25 cellular contexts compared by ENCODE assay signal in the genomic region with DNA sequence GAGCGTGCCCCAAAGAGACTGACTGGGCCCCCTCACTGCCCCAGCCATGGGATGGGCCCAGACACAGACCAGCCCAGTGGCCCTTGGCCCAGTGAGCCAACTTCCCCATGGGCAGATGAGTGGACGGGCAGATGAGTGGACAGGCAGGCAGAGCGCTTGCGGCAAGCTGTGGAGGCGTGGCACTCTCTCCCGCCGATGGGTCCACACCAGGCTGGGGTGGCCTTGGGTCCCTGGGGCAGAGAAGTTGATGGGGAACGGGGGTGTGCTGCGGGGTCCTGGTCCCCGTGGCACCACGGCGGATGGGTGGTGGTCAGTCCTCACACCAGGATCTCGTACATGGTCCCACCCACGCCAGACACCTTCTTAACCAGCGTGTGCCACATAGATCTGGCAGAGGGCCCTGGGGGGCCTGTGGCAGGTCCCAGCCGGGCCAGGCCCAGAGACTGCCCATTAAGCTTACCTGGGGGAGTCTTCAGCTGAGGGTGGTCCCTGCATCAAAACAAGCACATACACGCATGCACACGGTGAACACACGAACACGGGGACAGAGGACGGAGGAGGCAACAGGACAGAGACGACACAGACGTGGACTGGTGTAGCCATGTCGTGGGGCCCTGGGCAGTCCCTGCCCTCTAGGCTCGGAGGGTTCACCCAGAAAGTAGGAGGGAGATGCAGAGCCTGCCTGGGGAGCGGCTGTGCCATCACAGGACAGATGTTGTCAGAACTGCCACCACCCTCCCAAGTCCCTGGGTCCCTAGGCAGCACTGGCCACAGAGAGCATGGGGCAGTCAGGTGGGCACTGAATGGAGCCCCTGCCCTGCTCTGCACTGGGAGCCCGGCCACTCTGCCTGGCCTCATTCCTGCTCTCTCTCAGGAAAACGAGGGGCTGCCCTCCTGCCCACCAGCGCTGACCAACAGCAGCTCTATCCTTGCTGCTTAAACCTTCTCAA.
DNase-seq lines count a peak whose midpoint lies in the region; ATAC-seq, FAIRE-seq and TF ChIP-seq lines count a peak whose summit lies in the region.
"Had no signal": no experiment of that assay in that cellular context is flagged by ENCODE, and none has a peak within 500 bp of the region (broad histone marks: within the 10 kb centered on the region; RNA-seq: fewer than 3 reads in every experiment).

No MANE protein-coding gene starts in this region.

- H3K9me3 Mint-ChIP-seq in nephron progenitor cell, result no peaks in the 10 kb centered on the region
- H3K9me3 Mint-ChIP-seq: H9 had no signal

- H3K27me3 ChIP-seq in H7 (ENCODE audit: control insufficient read depth, insufficient read depth, low read length) (no peaks in the 10 kb centered on the region), H1 (replicated peaks in 1 of 4; ENCODE audit: control insufficient read depth in 3 of 4, extremely low read depth in 1 of 4, insufficient read depth in 3 of 4, low read length in 3 of 4) (peaks cover 0 to 7% (median 0%) of the 10 kb centered on the region in 4 experiments; a peak in 2 of 7 replicates), sigmoid colon (peaks cover 0 to 9% (median 0%) of the 10 kb centered on the region in 3 donors)

- H2AK5ac ChIP-seq in H1 (ENCODE audit: low read depth, low read length), result no peak overlapping the region

- H3K36me3 Mint-ChIP-seq in nephron progenitor cell (ENCODE audit: low read depth), result peaks cover 11% of the 10 kb centered on the region

- FAIRE-seq in H1 (lab: Jason Lieb, UNC), result no peak
- FAIRE-seq: GM18507, GM19239 had no signal

- H3K79me1 ChIP-seq in H1 (ENCODE audit: low read depth, low read length), result no peaks in the 10 kb centered on the region; the same call in 1 of the 2 replicates

- H3K4me1 Mint-ChIP-seq in nephron progenitor cell, result peaks cover 49% of the 10 kb centered on the region
- H3K4me1 Mint-ChIP-seq: H9 had no signal

- no peak overlapping the region for H2BK12ac ChIP-seq in H1 (ENCODE audit: low read depth, low read length)

- no peak overlapping the region for H2BK15ac ChIP-seq in H1 (ENCODE audit: low read length)

- H3K36me3 ChIP-seq in H7 (replicated peaks; ENCODE audit: control insufficient read depth, insufficient read depth, low read length) (no peaks in the 10 kb centered on the region), H1 (ENCODE audit: control insufficient read depth in 2 of 4, insufficient read depth in 4 of 4, low read length in 3 of 4) (no peaks in the 10 kb centered on the region), sigmoid colon (no peaks in the 10 kb centered on the region)

- H3K4me3 Mint-ChIP-seq in nephron progenitor cell, result peak overlapping the region; percentile 15
- H3K4me3 Mint-ChIP-seq: H9 had no signal

- no peak overlapping the region for H2AFZ ChIP-seq in H1 (ENCODE audit: low read length)
- H2AFZ ChIP-seq: PC-9 had no signal

- H3K18ac ChIP-seq in H1 (ENCODE audit: extremely low read depth, low read length), result no peak overlapping the region

- TF ChIP-seq CTCF in H1 (IDR thresholded peaks at IDR 0.05; ENCODE audit: control extremely low read depth in 1 of 3, insufficient read depth in 1 of 3, low read depth in 1 of 3, low read length in 3 of 3) (no peak), nephron progenitor cell (IDR thresholded peaks at IDR 0.05) (no peak), sigmoid colon (IDR thresholded peaks at IDR 0.05) (no peak)

- H3K9me3 ChIP-seq in H1 (ENCODE audit: insufficient read depth in 2 of 2, low read depth in 1 of 2, low read length in 1 of 2) (no peaks in the 10 kb centered on the region), sigmoid colon (no peaks in the 10 kb centered on the region)

- peaks cover 4% of the 10 kb centered on the region; the same call in 1 of the 2 replicates for H3K23me2 ChIP-seq in H1 (ENCODE audit: low read depth, low read length)

- H3K4me1 ChIP-seq in H1 (replicated peaks in 1 of 4; ENCODE audit: control insufficient read depth in 3 of 4, insufficient read depth in 4 of 4, low read length in 3 of 4) (peaks cover 0 to 5% (median 3%) of the 10 kb centered on the region in 4 experiments; a peak in 3 of 7 replicates), sigmoid colon (peaks cover 0 to 7% (median 7%) of the 10 kb centered on the region in 4 donors)

- no peak overlapping the region for H3K14ac ChIP-seq in H1 (ENCODE audit: insufficient read length)

- TF ChIP-seq EP300 in H1 (IDR thresholded peaks at IDR 0.05; ENCODE audit: borderline replicate concordance in 1 of 2, low read depth in 2 of 2, low read length in 2 of 2) (no peak), sigmoid colon (IDR thresholded peaks at IDR 0.05) (no peak)

- no peak overlapping the region for H4K5ac ChIP-seq in H1 (ENCODE audit: insufficient read length, low read depth, low read length)

- peak overlapping the region; percentile 72 for H3K27ac Mint-ChIP-seq in nephron progenitor cell

- H2BK120ac ChIP-seq in H1 (replicated peaks; ENCODE audit: low read depth, low read length), result no peak overlapping the region

- H2BK5ac ChIP-seq in H1 (ENCODE audit: low read depth, low read length), result no peak overlapping the region

- CTCF ChIA-PET in H1 (lab: Charles Lee; ENCODE audit: partially characterized antibody), result no interaction called here

- WGBS in H1 (ENCODE audit: extremely low coverage in 1 of 2, insufficient coverage in 1 of 2, insufficient read length in 1 of 2, insufficient replicate concordance in 2 of 2, low coverage in 1 of 2, low lambda C conversion rate in 2 of 2, missing lambda C conversion rate in 1 of 2), 2 experiments, result 90% methylated on average over 21 of the region's 29 CpGs; no CpG with 5 or more reads in 1 of the 2 experiments
- 88 to 92% methylated on average over 29 of the region's 29 CpGs for WGBS in sigmoid colon, 2 donors

- no peak overlapping the region for H3K4ac ChIP-seq in H1 (replicated peaks; ENCODE audit: insufficient read length, low read depth, low read length)

- H3K23ac ChIP-seq in H1 (ENCODE audit: insufficient read length), result no peak overlapping the region

- no peak overlapping the region for H3K27ac ChIP-seq in H1 (ENCODE audit: low read depth, low read length)
- no peak overlapping the region for H3K27ac ChIP-seq in sigmoid colon
- H3K27ac ChIP-seq: C4-2B, HL-60, PC-9 had no signal

- POLR2A ChIA-PET in H1 (lab: Charles Lee; ENCODE audit: partially characterized antibody), result no interaction called here

- H4K20me1 ChIP-seq in H1 (replicated peaks in 1 of 2; ENCODE audit: control insufficient read depth in 1 of 2, insufficient read depth in 2 of 2, low read length in 2 of 2), result peaks cover 0 to 1% of the 10 kb centered on the region in 2 experiments

- TF ChIP-seq RAD21 in H1 (IDR thresholded peaks at IDR 0.05 in 1 of 2, conservative IDR thresholded peaks at IDR 0.05 in 1 of 2; ENCODE audit: low read depth in 2 of 2, low read length in 2 of 2), result no peak

- H4K91ac ChIP-seq in H1 (replicated peaks; ENCODE audit: insufficient read length, low read length), result no peak overlapping the region

- H2BK20ac ChIP-seq in H1 (ENCODE audit: low read length), result no peak overlapping the region

- no peak overlapping the region for H3K56ac ChIP-seq in H1 (replicated peaks; ENCODE audit: insufficient read length, low read depth, low read length)

- no peak for TF ChIP-seq POLR2A in H1 (IDR thresholded peaks at IDR 0.05; ENCODE audit: control extremely low read depth in 1 of 2, low read depth in 2 of 2, low read length in 2 of 2)
- no peak for TF ChIP-seq POLR2A in sigmoid colon (IDR thresholded peaks at IDR 0.05)

- H3K4me2 ChIP-seq in H1 (ENCODE audit: insufficient read depth in 1 of 2, low read depth in 2 of 2, low read length in 2 of 2), result no peak overlapping the region
- H3K4me2 ChIP-seq: PC-9 had no signal

- intact Hi-C loops in sigmoid colon (cut with DNase I), result no loop called here

- no peak overlapping the region for H3K4me3 ChIP-seq in H7 (ENCODE audit: insufficient read depth, low read depth, low read length)
- no peak overlapping the region for H3K4me3 ChIP-seq in H1 (ENCODE audit: extremely low read depth in 1 of 4, insufficient read depth in 2 of 4, low read depth in 3 of 4, low read length in 4 of 4)
- no peak overlapping the region for H3K4me3 ChIP-seq in sigmoid colon
- H3K4me3 ChIP-seq: PC-9 had no signal

- DNase-seq in H7 (peak; percentile 49), H1 (ENCODE audit: low read depth in 1 of 2, low spot score in 2 of 2) (no peak), nephron progenitor cell (no peak), sigmoid colon (peak; percentile 36), NCI-H1930 (lab: John Stamatoyannopoulos, UW) (no peak), ecto neural progenitor cell (ENCODE audit: low spot score) (no peak)
- no peak for DNase-seq in activated CD8-positive, alpha-beta memory T cell treated with anti-CD3 and anti-CD28 coated beads, Interleukin-2, amount 50 U/mL, for 48 hours
- DNase-seq: ACHN, DMS53, GDM1, H9, KBM-7, NCI-H1092, NCI-H1436, NCI-H187 treated with DMSO at 0.1 percent for 48 hours, NCI-H2227 treated with DMSO at 0.1 percent for 48 hours, NCI-H510A, PC-9, SIG-M5 had no signal

- H3K79me2 ChIP-seq in H1 (ENCODE audit: control insufficient read depth in 1 of 2, insufficient read depth in 2 of 2, low read length in 2 of 2), result no peaks in the 10 kb centered on the region

- no peak overlapping the region for H3K9ac ChIP-seq in H1 (replicated peaks in 1 of 4; ENCODE audit: extremely low read depth in 1 of 4, low read depth in 3 of 4, low read length in 3 of 4)

- H4K8ac ChIP-seq in H1 (ENCODE audit: extremely low read depth, insufficient read depth, low read length), result 0 out of 2 replicates have a peak overlapping the region, but pooled peaks have one; percentile 25

- no peak for ATAC-seq in GM18858 (IDR thresholded peaks at IDR 0.05; ENCODE audit: unreplicated experiment)
- ATAC-seq: SK-N-SH treated with all-trans-retinoic acid at 6 μM for 48 hours had no signal

- H3K27me3 Mint-ChIP-seq in nephron progenitor cell (ENCODE audit: low read depth, poor library complexity), result peaks cover 3% of the 10 kb centered on the region

TF ChIP-seq in H1, 55 proteins besides CTCF, POLR2A, EP300 and RAD21 (continues in another document):
- TF ChIP-seq, protein P1, sequence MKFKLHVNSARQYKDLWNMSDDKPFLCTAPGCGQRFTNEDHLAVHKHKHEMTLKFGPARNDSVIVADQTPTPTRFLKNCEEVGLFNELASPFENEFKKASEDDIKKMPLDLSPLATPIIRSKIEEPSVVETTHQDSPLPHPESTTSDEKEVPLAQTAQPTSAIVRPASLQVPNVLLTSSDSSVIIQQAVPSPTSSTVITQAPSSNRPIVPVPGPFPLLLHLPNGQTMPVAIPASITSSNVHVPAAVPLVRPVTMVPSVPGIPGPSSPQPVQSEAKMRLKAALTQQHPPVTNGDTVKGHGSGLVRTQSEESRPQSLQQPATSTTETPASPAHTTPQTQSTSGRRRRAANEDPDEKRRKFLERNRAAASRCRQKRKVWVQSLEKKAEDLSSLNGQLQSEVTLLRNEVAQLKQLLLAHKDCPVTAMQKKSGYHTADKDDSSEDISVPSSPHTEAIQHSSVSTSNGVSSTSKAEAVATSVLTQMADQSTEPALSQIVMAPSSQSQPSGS (IDR thresholded peaks at IDR 0.05; ENCODE audit: low read length), result no peak
- no peak for TF ChIP-seq NANOG (IDR thresholded peaks at IDR 0.05; ENCODE audit: insufficient read depth, low read depth, low read length, poor library complexity, severe bottlenecking)
- no peak for TF ChIP-seq RNF2 (IDR thresholded peaks at IDR 0.05; ENCODE audit: borderline replicate concordance, low read depth, low read length, missing control alignments, poor library complexity, severe bottlenecking)
- TF ChIP-seq BRCA1 (IDR thresholded peaks at IDR 0.05; ENCODE audit: low read depth, low read length), result no peak
- no peak for TF ChIP-seq POLR2AphosphoS5 (IDR thresholded peaks at IDR 0.05; ENCODE audit: low read depth, low read length)

Comparison
In these comparisons a context has a peak if more than half of its experiments do, and no peak if none do; other contexts are left out.
1. DNase-seq: peak in H7 (single experiment) and sigmoid colon (single experiment); none in H1 (0 of 2), nephron progenitor cell (single experiment), NCI-H1930 (0 of 2), ecto neural progenitor cell (single experiment) and activated CD8-positive, alpha-beta memory T cell treated with anti-CD3 and anti-CD28 coated beads, Interleukin-2, amount 50 U/mL, for 48 hours (single experiment).